In the genomic region with DNA sequence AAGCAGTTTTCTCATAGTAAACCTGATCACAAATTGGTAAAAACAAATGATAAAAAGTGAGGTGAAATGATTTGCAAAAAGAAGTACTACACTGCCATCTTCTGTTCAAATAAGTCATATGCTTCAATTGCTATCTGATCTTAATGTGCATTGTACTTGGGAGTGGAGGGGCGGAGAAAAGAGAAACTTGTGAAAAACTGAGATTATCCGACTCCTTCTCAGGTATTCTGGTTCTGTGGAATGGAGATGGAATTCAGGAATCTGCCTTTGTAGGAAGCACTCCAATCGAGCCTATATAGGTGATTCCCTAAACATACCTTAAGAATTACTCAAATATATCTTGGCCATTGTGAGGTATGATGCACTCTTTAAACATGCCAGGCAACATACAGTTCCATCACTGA, we compare ENCODE assay signal across 8 cellular contexts.
DNase-seq lines count a peak whose midpoint lies in the region; ATAC-seq and TF ChIP-seq lines count a peak whose summit lies in the region.

No MANE protein-coding gene starts in this region.

- ATAC-seq in GM18499 (IDR thresholded peaks at IDR 0.05; ENCODE audit: insufficient read depth, unreplicated experiment) (peak; percentile 71), GM21529 (IDR thresholded peaks at IDR 0.05; ENCODE audit: unreplicated experiment) (no peak)

- H3K79me2 ChIP-seq in neural progenitor cell (ENCODE audit: low read depth), result no peaks in the 10 kb centered on the region

- no peak overlapping the region for H3K4me3 ChIP-seq in neural progenitor cell

- H3F3A ChIP-seq in neural progenitor cell (ENCODE audit: low read depth), result no peaks in the 10 kb centered on the region

- H3K27ac ChIP-seq in neural progenitor cell, result no peak overlapping the region

- H3K4me3 Mint-ChIP-seq in HFFc6 (no peak overlapping the region), brain (no peak overlapping the region), neural progenitor cell (no peak overlapping the region)

- H3K4me2 ChIP-seq in neural progenitor cell, result no peak overlapping the region

- peak; percentile 37 for DNase-seq in HFFc6
- peak; percentile 3 for DNase-seq in NCI-H2081 treated with DMSO at 0.1 percent for 48 hours (lab: John Stamatoyannopoulos, UW)
- DNase-seq in neural progenitor cell (ENCODE audit: low spot score), result peak; percentile 31
- DNase-seq in mesenteric fat pad (ENCODE audit: low spot score), result no peak
- no peak for DNase-seq in stimulated activated naive CD4-positive, alpha-beta T cell treated with Interleukin-2 at 50 U/mL for 16 hours (lab: John Stamatoyannopoulos, UW)

- H3K9ac ChIP-seq in neural progenitor cell, result no peak overlapping the region

- H3K4me1 ChIP-seq in neural progenitor cell, result no peaks in the 10 kb centered on the region

- H3K27me3 Mint-ChIP-seq in HFFc6 (ENCODE audit: insufficient read depth) (no peaks in the 10 kb centered on the region; the same call in 1 of the 2 replicates), brain (peaks cover 3% of the 10 kb centered on the region), neural progenitor cell (ENCODE audit: insufficient read depth, low read depth) (peaks cover 5% of the 10 kb centered on the region)

- no peak overlapping the region for H2AFZ ChIP-seq in neural progenitor cell (replicated peaks)

- H3K27me3 ChIP-seq in neural progenitor cell, result no peaks in the 10 kb centered on the region

- no peaks in the 10 kb centered on the region for H3K9me3 ChIP-seq in neural progenitor cell (ENCODE audit: low read depth)

- H3K9me3 Mint-ChIP-seq in HFFc6 (peaks cover 21% of the 10 kb centered on the region), brain (peaks cover 0 to 66% (median 0%) of the 10 kb centered on the region in 5 experiments), neural progenitor cell (peaks cover 4% of the 10 kb centered on the region)

- no peaks in the 10 kb centered on the region for H3K36me3 ChIP-seq in neural progenitor cell

- no peaks in the 10 kb centered on the region for H3K36me3 Mint-ChIP-seq in HFFc6 (ENCODE audit: low read depth)
- peaks cover 7% of the 10 kb centered on the region for H3K36me3 Mint-ChIP-seq in brain
- peaks cover 1% of the 10 kb centered on the region for H3K36me3 Mint-ChIP-seq in neural progenitor cell

- peak; percentile 55 for TF ChIP-seq CTCF in HFFc6 (IDR thresholded peaks at IDR 0.05)
- peak; percentile 69 to 78 for TF ChIP-seq CTCF in brain (conservative IDR thresholded peaks at IDR 0.05)
- peak; percentile 65 for TF ChIP-seq CTCF in neural progenitor cell (IDR thresholded peaks at IDR 0.05)

- H3K27ac Mint-ChIP-seq in HFFc6 (no peak overlapping the region), brain (no peak overlapping the region), neural progenitor cell (no peak overlapping the region)

- H3K4me1 Mint-ChIP-seq in HFFc6 (ENCODE audit: low read depth), result no peaks in the 10 kb centered on the region
- H3K4me1 Mint-ChIP-seq in brain, result peaks cover 14% of the 10 kb centered on the region
- H3K4me1 Mint-ChIP-seq in neural progenitor cell, result peaks cover 13% of the 10 kb centered on the region

- H4K20me1 ChIP-seq in neural progenitor cell (ENCODE audit: low read depth), result no peaks in the 10 kb centered on the region

Comparison
In these comparisons a context has a peak if more than half of its experiments do, and no peak if none do; other contexts are left out.
1. DNase-seq: peak in HFFc6 (single experiment), NCI-H2081 treated with DMSO at 0.1 percent for 48 hours (single experiment) and neural progenitor cell (single experiment); none in mesenteric fat pad (single experiment) and stimulated activated naive CD4-positive, alpha-beta T cell treated with Interleukin-2 at 50 U/mL for 16 hours (single experiment).
2. Peak in every context shown above with its lines, with median percentiles within 50 percentile points of each other: CTCF ChIP-seq.